In genomic region chr3:69009559-69010410, GRCh38 we compare ENCODE assay signal across 11 cellular contexts. TPM values are rescaled to one million over a fixed set of nuclear protein-coding genes. Genes with fewer than 3 reads are reported as not detected.
A peak's percentile ranks its signal among the peaks of the same experiment; 100 is the strongest.
DNase-seq lines count a peak whose midpoint lies in the region; ATAC-seq and TF ChIP-seq lines count a peak whose summit lies in the region.
"Had no signal": no experiment of that assay in that cellular context is flagged by ENCODE, and none has a peak within 500 bp of the region (broad histone marks: within the 10 kb centered on the region; RNA-seq: fewer than 3 reads in every experiment).

No MANE protein-coding gene starts in this region.

- TF ChIP-seq POLR2A in upper lobe of left lung (IDR thresholded peaks at IDR 0.05) = no peak

- H3K36me3 ChIP-seq in upper lobe of left lung = peaks cover 7 to 57% (median 11%) of the 10 kb centered on the region in 4 donors

- no peak for TF ChIP-seq EP300 in upper lobe of left lung (IDR thresholded peaks at IDR 0.05)

- H3K27me3 ChIP-seq in upper lobe of left lung = no peaks in the 10 kb centered on the region
- H3K27me3 ChIP-seq: body of pancreas had no signal

- no peak for TF ChIP-seq CTCF in upper lobe of left lung (IDR thresholded peaks at IDR 0.05)

- H3K9me3 Mint-ChIP-seq in activated naive CD4-positive, alpha-beta T cell treated with anti-CD3 and anti-CD28 coated beads, Interleukin-2, amount 50 U/mL, for 24 hours = no peaks in the 10 kb centered on the region
- H3K9me3 Mint-ChIP-seq in memory B cell = no peaks in the 10 kb centered on the region
- H3K9me3 Mint-ChIP-seq: activated CD8-positive, alpha-beta T cell treated with anti-CD3 and anti-CD28 coated beads for 36 hours; immature natural killer cell had no signal

- ATAC-seq in memory B cell (ENCODE audit: low read depth) (no peak), upper lobe of left lung (ENCODE audit: low FRiP score in 2 of 2) (no peak)
- ATAC-seq: activated CD8-positive, alpha-beta T cell treated with anti-CD3 and anti-CD28 coated beads for 36 hours; body of pancreas had no signal

- no peaks in the 10 kb centered on the region for H3K9me3 ChIP-seq in upper lobe of left lung
- H3K9me3 ChIP-seq: body of pancreas had no signal

- no peak overlapping the region for H3K4me3 ChIP-seq in upper lobe of left lung
- H3K4me3 ChIP-seq: body of pancreas had no signal

- no peaks in the 10 kb centered on the region for H3K27me3 Mint-ChIP-seq in activated naive CD4-positive, alpha-beta T cell treated with anti-CD3 and anti-CD28 coated beads, Interleukin-2, amount 50 U/mL, for 24 hours
- H3K27me3 Mint-ChIP-seq in memory B cell = no peaks in the 10 kb centered on the region
- H3K27me3 Mint-ChIP-seq: activated CD8-positive, alpha-beta T cell treated with anti-CD3 and anti-CD28 coated beads for 36 hours had no signal

- H3K4me3 Mint-ChIP-seq in activated naive CD4-positive, alpha-beta T cell treated with anti-CD3 and anti-CD28 coated beads, Interleukin-2, amount 50 U/mL, for 24 hours = no peak overlapping the region
- H3K4me3 Mint-ChIP-seq in memory B cell = no peak overlapping the region
- H3K4me3 Mint-ChIP-seq: activated CD8-positive, alpha-beta T cell treated with anti-CD3 and anti-CD28 coated beads for 36 hours; immature natural killer cell had no signal

- peak overlapping the region; percentile 45 to 100 (median 78) for H3K27ac ChIP-seq in upper lobe of left lung
- H3K27ac ChIP-seq: body of pancreas had no signal

- 58 to 64% methylated on average over 3 of the region's 3 CpGs for WGBS in upper lobe of left lung, 2 donors

- H3K36me3 Mint-ChIP-seq in activated naive CD4-positive, alpha-beta T cell treated with anti-CD3 and anti-CD28 coated beads, Interleukin-2, amount 50 U/mL, for 24 hours = peaks cover 8% of the 10 kb centered on the region
- peaks cover 14% of the 10 kb centered on the region for H3K36me3 Mint-ChIP-seq in memory B cell

- no peak for DNase-seq in activated naive CD4-positive, alpha-beta T cell treated with anti-CD3 and anti-CD28 coated beads, Interleukin-2, amount 50 U/mL, for 16 hours
- peak; percentile 42 to 67 for DNase-seq in dermis microvascular lymphatic vessel endothelial cell (ENCODE audit: low read depth in 2 of 2)
- DNase-seq in memory B cell (ENCODE audit: low spot score in 2 of 2) = no peak
- DNase-seq in upper lobe of left lung = no peak
- DNase-seq in activated CD4-positive, alpha-beta T cell treated with anti-CD3 and anti-CD28 coated beads, Interleukin-2, amount 50 U/mL, for 4 hours = no peak
- no peak for DNase-seq in stimulated activated CD4-positive, alpha-beta T cell treated with anti-CD3 and anti-CD28 coated beads, Interleukin-1b, Interleukin-23, amount 100 ng/mL, for 48 hours
- no peak for DNase-seq in stimulated activated CD4-positive, alpha-beta T cell treated with anti-CD3 and anti-CD28 coated beads, Interleukin-4, amount 100 ng/mL, for 1 hour
- DNase-seq: activated CD8-positive, alpha-beta T cell treated with anti-CD3 and anti-CD28 coated beads for 36 hours; body of pancreas; immature natural killer cell had no signal

- H3K4me1 ChIP-seq in upper lobe of left lung = peaks cover 20 to 44% (median 29%) of the 10 kb centered on the region in 4 donors

- peak overlapping the region; percentile 5 for H3K27ac Mint-ChIP-seq in activated naive CD4-positive, alpha-beta T cell treated with anti-CD3 and anti-CD28 coated beads, Interleukin-2, amount 50 U/mL, for 24 hours
- H3K27ac Mint-ChIP-seq in memory B cell = peak overlapping the region; percentile 54
- H3K27ac Mint-ChIP-seq: activated CD8-positive, alpha-beta T cell treated with anti-CD3 and anti-CD28 coated beads for 36 hours had no signal

- peaks cover 27% of the 10 kb centered on the region for H3K4me1 Mint-ChIP-seq in activated naive CD4-positive, alpha-beta T cell treated with anti-CD3 and anti-CD28 coated beads, Interleukin-2, amount 50 U/mL, for 24 hours
- H3K4me1 Mint-ChIP-seq in memory B cell = peaks cover 5% of the 10 kb centered on the region

RNA-seq across cellular contexts. Expression of gene EOGT, which starts 3.7 kb away (rescaled TPM):
- 38.6 and 41.3 TPM in 2 replicates for total RNA-seq in dermis microvascular lymphatic vessel endothelial cell
- total RNA-seq in upper lobe of left lung = 10 to 100 TPM; 29.9 to 79.6 (median 40.9) TPM

RNA-seq across cellular contexts. Expression of gene TMF1, which starts 42.3 kb away (rescaled TPM):
- total RNA-seq in dermis microvascular lymphatic vessel endothelial cell = 20.9 and 22.3 TPM in 2 replicates
- 100 to 1,000 TPM in 1 of 6 donors, 10 to 100 TPM in 5; 30.2 to 212 (median 53.0) TPM for total RNA-seq in upper lobe of left lung

Comparison
In these comparisons a context has a peak if more than half of its experiments do, and no peak if none do; other contexts are left out.
1. DNase-seq: peak in dermis microvascular lymphatic vessel endothelial cell (2 of 2); none in activated naive CD4-positive, alpha-beta T cell treated with anti-CD3 and anti-CD28 coated beads, Interleukin-2, amount 50 U/mL, for 16 hours (single experiment), memory B cell (0 of 2), upper lobe of left lung (0 of 2), activated CD4-positive, alpha-beta T cell treated with anti-CD3 and anti-CD28 coated beads, Interleukin-2, amount 50 U/mL, for 4 hours (0 of 2), stimulated activated CD4-positive, alpha-beta T cell treated with anti-CD3 and anti-CD28 coated beads, Interleukin-1b, Interleukin-23, amount 100 ng/mL, for 48 hours (single experiment) and stimulated activated CD4-positive, alpha-beta T cell treated with anti-CD3 and anti-CD28 coated beads, Interleukin-4, amount 100 ng/mL, for 1 hour (single experiment).